11 cellular contexts compared by ENCODE assay signal in genomic region chr5:148791334-148791667, GRCh38. TPM values are rescaled to one million over a fixed set of nuclear protein-coding genes. Genes with fewer than 3 reads are reported as not detected.
A peak's percentile ranks its signal among the peaks of the same experiment; 100 is the strongest.
DNase-seq lines count a peak whose midpoint lies in the region; ATAC-seq and TF ChIP-seq lines count a peak whose summit lies in the region.
"Had no signal": no experiment of that assay in that cellular context is flagged by ENCODE, and none has a peak within 500 bp of the region (broad histone marks: within the 10 kb centered on the region; RNA-seq: fewer than 3 reads in every experiment).

No MANE protein-coding gene starts in this region.

- no peak for TF ChIP-seq POLR2A in stomach (IDR thresholded peaks at IDR 0.05)
- TF ChIP-seq POLR2A in erythroblast (IDR thresholded peaks at IDR 0.05; ENCODE audit: low read length), result no peak

- H3K36me3 ChIP-seq in mesenchymal stem cell (ENCODE audit: control insufficient read depth in 1 of 2, insufficient read depth in 2 of 2, low read depth in 1 of 2, low read length in 2 of 2) (no peaks in the 10 kb centered on the region), stomach (no peaks in the 10 kb centered on the region)
- H3K36me3 ChIP-seq: neutrophil had no signal

- H2BK15ac ChIP-seq in mesenchymal stem cell (ENCODE audit: low read depth, poor library complexity, severe bottlenecking), result no peak overlapping the region

- H3K4me3 ChIP-seq in mesenchymal stem cell (ENCODE audit: insufficient read depth in 1 of 2, low read depth in 1 of 2, low read length in 2 of 2) (no peak overlapping the region), stomach (no peak overlapping the region)

- no peak overlapping the region for H2BK5ac ChIP-seq in mesenchymal stem cell (ENCODE audit: low read depth, low read length, poor library complexity, severe bottlenecking)

- H2AK5ac ChIP-seq in mesenchymal stem cell (ENCODE audit: low read length, severe bottlenecking), result no peak overlapping the region

- H3K14ac ChIP-seq in mesenchymal stem cell (ENCODE audit: low read length in 2 of 2), result no peak overlapping the region

- no peak for TF ChIP-seq EP300 in stomach (IDR thresholded peaks at IDR 0.05)

- DNase-seq in NOMO-1 treated with DMSO at 0.1 percent for 48 hours (lab: John Stamatoyannopoulos, UW; ENCODE audit: unreplicated experiment), result peak; percentile 23
- no peak for DNase-seq in NOMO-1 (lab: John Stamatoyannopoulos, UW; ENCODE audit: unreplicated experiment in 2 of 2)
- DNase-seq in MV-4-11 (lab: John Stamatoyannopoulos, UW), result peak; percentile 89
- DNase-seq in mesenchymal stem cell, result peak; percentile 65
- DNase-seq in stomach, result no peak
- DNase-seq in NCI-H1930 (lab: John Stamatoyannopoulos, UW), result no peak
- no peak for DNase-seq in erythroblast (lab: John Stamatoyannopoulos, UW)
- DNase-seq: NCI-H1436 had no signal

- TF ChIP-seq CTCF in stomach (IDR thresholded peaks at IDR 0.05), result no peak

- no peak overlapping the region for H2BK120ac ChIP-seq in mesenchymal stem cell (ENCODE audit: low read depth, low read length)

- H3K27me3 ChIP-seq in mesenchymal stem cell (ENCODE audit: control insufficient read depth in 1 of 2, insufficient read depth in 1 of 2, low read length in 2 of 2) (no peaks in the 10 kb centered on the region), stomach (no peaks in the 10 kb centered on the region)
- H3K27me3 ChIP-seq: neutrophil had no signal

- H3K9ac ChIP-seq in mesenchymal stem cell (ENCODE audit: low read length), result peak overlapping the region; percentile 13

- no peak overlapping the region for H3K23ac ChIP-seq in mesenchymal stem cell (ENCODE audit: low read length in 2 of 2)

- no peaks in the 10 kb centered on the region for H3K79me1 ChIP-seq in mesenchymal stem cell (replicated peaks; ENCODE audit: low read length, poor library complexity, severe bottlenecking)

- H2BK12ac ChIP-seq in mesenchymal stem cell (ENCODE audit: low read length in 2 of 2), result no peak overlapping the region

- ATAC-seq in HG02571 (IDR thresholded peaks at IDR 0.05; ENCODE audit: unreplicated experiment), result peak; percentile 96

- no peak overlapping the region for H3K4me2 ChIP-seq in mesenchymal stem cell (ENCODE audit: low read length, poor library complexity, severe bottlenecking)

- H3K4ac ChIP-seq in mesenchymal stem cell (ENCODE audit: low read depth in 1 of 2, low read length in 2 of 2), result no peak overlapping the region

- no peak overlapping the region for H2AFZ ChIP-seq in mesenchymal stem cell (ENCODE audit: low read depth, low read length)

- H4K8ac ChIP-seq in mesenchymal stem cell (ENCODE audit: low read length), result no peak overlapping the region

- H3K27ac ChIP-seq in mesenchymal stem cell (ENCODE audit: low read length, poor library complexity, severe bottlenecking), result no peak overlapping the region
- no peak overlapping the region for H3K27ac ChIP-seq in stomach
- H3K27ac ChIP-seq: 22Rv1, neutrophil had no signal

- no peak overlapping the region for H4K91ac ChIP-seq in mesenchymal stem cell (ENCODE audit: low read length)

- intact Hi-C loops in stomach (cut with DNase I; ENCODE audit: low total_unique reads), result no loop called here

- H3K18ac ChIP-seq in mesenchymal stem cell (ENCODE audit: low read depth in 1 of 2, low read length in 2 of 2), result peak overlapping the region in 1 of 2 experiments; percentile 64

- H3K9me3 ChIP-seq in mesenchymal stem cell (ENCODE audit: control insufficient read depth, low read length), result no peaks in the 10 kb centered on the region
- no peaks in the 10 kb centered on the region for H3K9me3 ChIP-seq in stomach
- H3K9me3 ChIP-seq: neutrophil had no signal

- H3K4me1 ChIP-seq in mesenchymal stem cell (ENCODE audit: control insufficient read depth, insufficient read depth, low read depth, low read length), result peaks cover 5% of the 10 kb centered on the region
- H3K4me1 ChIP-seq in stomach, result no peaks in the 10 kb centered on the region

RNA-seq across cellular contexts. Expression of gene ADRB2, which starts 35.1 kb away (rescaled TPM):
- 0.87 TPM for polyA plus RNA-seq in mesenchymal stem cell (2013, experiment 1 of 2)
- 0.89 TPM for polyA plus RNA-seq in mesenchymal stem cell (2013, experiment 2 of 2)
- total RNA-seq in stomach, result 10 to 100 TPM in 1 of 5 donors, 1 to 10 TPM in 3, not detected in 1; 4.2 to 20.4 (median 7.2) TPM
- 1 to 10 TPM in 2 of 3 donors, under 1 TPM in 1; 0.37 to 2.6 (median 1.7) TPM for polyA plus RNA-seq in stomach

Comparison
In these comparisons a context has a peak if more than half of its experiments do, and no peak if none do; other contexts are left out.
1. DNase-seq: peak in NOMO-1 treated with DMSO at 0.1 percent for 48 hours (single experiment), MV-4-11 (single experiment) and mesenchymal stem cell (single experiment); none in NOMO-1 (0 of 2), stomach (single experiment), NCI-H1930 (0 of 2) and erythroblast (0 of 2).